ENCODE assay signal across 11 cellular contexts in the genomic region with DNA sequence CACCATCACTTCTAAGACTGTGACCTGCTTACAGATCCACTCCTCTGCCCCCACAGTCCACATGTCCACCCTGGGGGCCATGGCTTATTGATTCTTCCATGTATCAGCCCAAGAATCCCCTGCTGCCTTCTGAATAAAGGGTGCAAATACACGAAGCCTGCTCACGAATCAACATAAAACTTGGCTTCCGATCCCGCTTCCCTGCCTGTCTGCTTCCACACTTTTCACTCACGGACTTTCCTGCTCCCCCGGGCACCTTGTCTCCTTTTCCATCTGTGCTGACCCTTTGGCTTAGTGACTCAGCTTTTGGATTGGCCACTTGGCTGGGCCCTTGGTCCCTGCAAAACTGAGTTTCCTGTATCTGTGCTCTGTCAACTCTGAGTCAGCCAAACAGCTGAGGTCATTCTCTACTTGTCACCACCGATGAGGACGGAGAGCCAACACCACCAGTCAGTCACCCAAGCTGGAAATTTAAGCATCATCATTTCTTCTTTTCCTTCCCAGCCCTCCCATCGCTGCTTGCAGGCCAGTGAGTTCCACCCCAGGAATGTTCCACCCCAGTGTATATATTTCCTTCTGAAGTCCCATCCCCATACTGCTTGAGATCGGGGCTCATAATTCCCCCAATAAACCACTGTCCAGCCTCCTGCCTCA. TPM values are rescaled to one million over a fixed set of nuclear protein-coding genes. Genes with fewer than 3 reads are reported as not detected.
A peak's percentile ranks its signal among the peaks of the same experiment; 100 is the strongest.
DNase-seq lines count a peak whose midpoint lies in the region; ATAC-seq and TF ChIP-seq lines count a peak whose summit lies in the region.
"Had no signal": no experiment of that assay in that cellular context is flagged by ENCODE, and none has a peak within 500 bp of the region (broad histone marks: within the 10 kb centered on the region; RNA-seq: fewer than 3 reads in every experiment).

No MANE protein-coding gene starts in this region.

- peak overlapping the region; percentile 72 for H3K27ac ChIP-seq in trophoblast cell (ENCODE audit: low read depth, low read length)
- H3K27ac ChIP-seq in prostate gland: no peak overlapping the region
- H3K27ac ChIP-seq: epithelial cell of prostate, testis had no signal

- H2AK5ac ChIP-seq in trophoblast cell (ENCODE audit: low read length): peak overlapping the region; percentile 17

- no peaks in the 10 kb centered on the region for H3K36me3 ChIP-seq in trophoblast cell (ENCODE audit: control insufficient read depth in 1 of 2, insufficient read depth in 2 of 2, low read length in 2 of 2)
- no peaks in the 10 kb centered on the region for H3K36me3 ChIP-seq in prostate gland

- WGBS in trophoblast cell (ENCODE audit: extremely low coverage, insufficient coverage, insufficient read length): no CpG with 5 or more reads among the region's 10 CpGs
- 49% methylated on average over 10 of the region's 10 CpGs for WGBS in prostate gland

- H2BK120ac ChIP-seq in trophoblast cell (ENCODE audit: insufficient read depth, low read length, poor library complexity): peak overlapping the region; percentile 76

- H3K4me3 ChIP-seq in trophoblast cell (ENCODE audit: low read depth, low read length) (no peak overlapping the region), prostate gland (no peak overlapping the region)
- H3K4me3 ChIP-seq: testis had no signal

- in situ Hi-C loops in GM13977 (cut with MboI; ENCODE audit: low pct_unique_long_range_greater_than_20kb, low sequenced_read_pairs, unreplicated experiment): no loop called here

- no peak overlapping the region for H3K23ac ChIP-seq in trophoblast cell (ENCODE audit: low read length)

- H3K4me1 ChIP-seq in trophoblast cell (ENCODE audit: control insufficient read depth in 1 of 2, insufficient read depth in 2 of 2, low read length in 2 of 2): peaks cover 12 to 16% of the 10 kb centered on the region in 2 experiments
- H3K4me1 ChIP-seq in prostate gland (replicated peaks): no peaks in the 10 kb centered on the region
- H3K4me1 ChIP-seq: testis had no signal

- intact Hi-C loops in prostate gland (cut with DNase I): no loop called here

- peaks cover 10% of the 10 kb centered on the region for H3K79me1 ChIP-seq in trophoblast cell (ENCODE audit: low read length)

- H2AFZ ChIP-seq in trophoblast cell (ENCODE audit: insufficient read depth, low read length, poor library complexity): peak overlapping the region; percentile 8

- TF ChIP-seq CTCF in prostate gland (IDR thresholded peaks at IDR 0.05): no peak
- TF ChIP-seq CTCF in GM13977 (IDR thresholded peaks at IDR 0.05; ENCODE audit: extremely low read depth, insufficient read depth, missing control alignments): no peak

- peak overlapping the region; percentile 46 for H3K4me2 ChIP-seq in trophoblast cell (ENCODE audit: low read length)

- peak overlapping the region; percentile 45 for H2BK5ac ChIP-seq in trophoblast cell (ENCODE audit: low read depth, low read length, poor library complexity)

- peaks cover 2% of the 10 kb centered on the region for H3K79me2 ChIP-seq in trophoblast cell (ENCODE audit: control insufficient read depth, insufficient read depth, low read length, poor library complexity)

- peak overlapping the region; percentile 43 for H2BK12ac ChIP-seq in trophoblast cell (ENCODE audit: low read length)

- no peak overlapping the region for H3K18ac ChIP-seq in trophoblast cell (ENCODE audit: low read length)

- H3K27me3 ChIP-seq in trophoblast cell (ENCODE audit: insufficient read depth, low read length) (no peaks in the 10 kb centered on the region), prostate gland (replicated peaks; ENCODE audit: insufficient read depth) (no peaks in the 10 kb centered on the region)
- H3K27me3 ChIP-seq: testis had no signal

- no peaks in the 10 kb centered on the region for H3K9me3 ChIP-seq in trophoblast cell (ENCODE audit: insufficient read depth, low read depth, low read length)
- H3K9me3 ChIP-seq in prostate gland: no peaks in the 10 kb centered on the region
- H3K9me3 ChIP-seq: testis had no signal

- no peak for TF ChIP-seq POLR2A in prostate gland (IDR thresholded peaks at IDR 0.05)

- H3K4ac ChIP-seq in trophoblast cell (ENCODE audit: low read depth, low read length): no peak overlapping the region

- H4K91ac ChIP-seq in trophoblast cell (ENCODE audit: low read depth, low read length): peak overlapping the region; percentile 58

- peak overlapping the region; percentile 33 for H4K8ac ChIP-seq in trophoblast cell (ENCODE audit: low read depth, low read length)

- H4K12ac ChIP-seq in trophoblast cell (ENCODE audit: low read depth, low read length): no peak overlapping the region

- no peak for ATAC-seq in GM18502 (IDR thresholded peaks at IDR 0.05; ENCODE audit: poor library complexity, unreplicated experiment)

- DNase-seq in ELF-1 (ENCODE audit: low read depth, low spot score) (peak; percentile 62), SW480 (ENCODE audit: low spot score) (peak; percentile 20), fibroblast of the conjunctiva (ENCODE audit: low read depth) (peak; percentile 38), trophoblast cell (peak; percentile 20 to 53), prostate gland (ENCODE audit: low spot score) (no peak), GM13977 (ENCODE audit: low spot score) (no peak), NCI-H1092 (lab: John Stamatoyannopoulos, UW) (no peak)
- DNase-seq: NCI-H2029 treated with DMSO at 0.1 percent for 48 hours, testis had no signal

- H3K9ac ChIP-seq in trophoblast cell (ENCODE audit: low read length): no peak overlapping the region

- peak overlapping the region; percentile 53 for H3K14ac ChIP-seq in trophoblast cell (ENCODE audit: low read length)

RNA-seq across cellular contexts. Expression of gene USP12, which starts 11.4 kb away (rescaled TPM):
- polyA plus RNA-seq in trophoblast cell (2013): 27.7 and 29.0 TPM in 2 replicates
- total RNA-seq in prostate gland: 10 to 100 TPM; 11.3 to 21.5 TPM

Comparison
In these comparisons a context has a peak if more than half of its experiments do, and no peak if none do; other contexts are left out.
1. DNase-seq: peak in ELF-1 (single experiment), SW480 (single experiment), fibroblast of the conjunctiva (single experiment) and trophoblast cell (2 of 2); none in prostate gland (single experiment), GM13977 (single experiment) and NCI-H1092 (single experiment).